Comparison of ENCODE assay signal across 9 cellular contexts in the genomic region with DNA sequence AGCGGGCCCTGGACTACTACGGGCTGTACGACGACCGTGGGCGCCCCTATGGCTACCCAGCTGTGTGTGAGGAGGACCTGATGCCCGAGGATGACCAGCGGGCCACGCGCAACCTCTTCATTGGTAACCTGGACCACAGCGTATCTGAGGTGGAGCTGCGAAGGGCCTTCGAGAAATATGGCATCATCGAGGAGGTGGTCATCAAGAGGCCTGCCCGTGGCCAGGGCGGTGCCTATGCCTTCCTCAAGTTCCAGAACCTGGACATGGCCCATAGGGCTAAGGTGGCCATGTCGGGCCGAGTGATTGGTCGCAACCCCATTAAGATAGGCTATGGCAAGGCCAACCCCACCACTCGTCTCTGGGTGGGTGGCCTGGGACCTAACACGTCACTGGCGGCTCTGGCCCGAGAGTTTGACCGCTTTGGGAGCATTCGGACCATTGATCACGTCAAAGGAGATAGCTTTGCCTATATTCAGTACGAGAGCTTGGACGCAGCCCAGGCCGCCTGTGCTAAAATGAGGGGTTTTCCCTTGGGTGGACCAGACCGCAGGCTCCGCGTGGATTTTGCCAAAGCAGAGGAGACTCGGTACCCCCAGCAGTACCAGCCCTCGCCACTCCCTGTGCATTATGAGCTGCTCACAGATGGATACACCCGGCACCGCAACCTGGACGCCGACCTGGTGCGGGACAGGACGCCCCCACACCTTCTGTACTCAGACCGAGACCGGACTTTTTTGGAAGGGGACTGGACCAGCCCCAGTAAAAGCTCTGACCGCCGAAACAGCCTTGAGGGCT. TPM values are rescaled to one million over a fixed set of nuclear protein-coding genes. Genes with fewer than 3 reads are reported as not detected.
A peak's percentile ranks its signal among the peaks of the same experiment; 100 is the strongest.
DNase-seq lines count a peak whose midpoint lies in the region; ATAC-seq and TF ChIP-seq lines count a peak whose summit lies in the region.
"Had no signal": no experiment of that assay in that cellular context is flagged by ENCODE, and none has a peak within 500 bp of the region (broad histone marks: within the 10 kb centered on the region; RNA-seq: fewer than 3 reads in every experiment).

No MANE protein-coding gene starts in this region.

- peak overlapping the region; percentile 93 for H3K27ac Mint-ChIP-seq in effector memory CD8-positive, alpha-beta T cell
- H3K27ac Mint-ChIP-seq in naive thymus-derived CD4-positive, alpha-beta T cell, result peak overlapping the region in 8 of 9 donors; percentile 12 to 87 (median 67)

- H3K36me3 Mint-ChIP-seq in effector memory CD8-positive, alpha-beta T cell (ENCODE audit: insufficient read depth), result peaks cover 81% of the 10 kb centered on the region
- H3K36me3 Mint-ChIP-seq in naive thymus-derived CD4-positive, alpha-beta T cell, result peaks cover 6 to 51% (median 27%) of the 10 kb centered on the region in 5 donors

- no peak for TF ChIP-seq POLR2A in NB4 (IDR thresholded peaks at IDR 0.05; ENCODE audit: extremely low read depth, insufficient read length)

- peaks cover 7 to 69% (median 35%) of the 10 kb centered on the region in 3 experiments for H3K36me3 ChIP-seq in naive thymus-derived CD4-positive, alpha-beta T cell (ENCODE audit: control insufficient read depth in 2 of 3, insufficient read depth in 3 of 3, low read length in 3 of 3)

- intact Hi-C loops in naive thymus-derived CD4-positive, alpha-beta T cell (cut with micrococcal nuclease), result loop anchor here in 1 of 2 donors (5.0 kb wide), 1 partner anchor 665 kb away; the partner anchor contains the start of gene DUSP7

- peaks cover 41 to 54% of the 10 kb centered on the region in 2 donors for H3K4me1 Mint-ChIP-seq in effector memory CD8-positive, alpha-beta T cell (ENCODE audit: low read depth in 2 of 2)
- peaks cover 34 to 79% (median 71%) of the 10 kb centered on the region in 7 donors for H3K4me1 Mint-ChIP-seq in naive thymus-derived CD4-positive, alpha-beta T cell

- no peaks in the 10 kb centered on the region for H3K9me3 ChIP-seq in naive thymus-derived CD4-positive, alpha-beta T cell (ENCODE audit: control insufficient read depth in 2 of 3, low read length in 3 of 3)

- H3K27ac ChIP-seq in naive thymus-derived CD4-positive, alpha-beta T cell (ENCODE audit: low read depth, low read length), result peak overlapping the region; percentile 90

- ATAC-seq in effector memory CD8-positive, alpha-beta T cell (replicated peaks), result no peak
- no peak for ATAC-seq in naive thymus-derived CD4-positive, alpha-beta T cell
- ATAC-seq in HG02642 (IDR thresholded peaks at IDR 0.05; ENCODE audit: poor library complexity, unreplicated experiment) (no peak), HG02870 (IDR thresholded peaks at IDR 0.05; ENCODE audit: unreplicated experiment) (no peak), GM19351 (IDR thresholded peaks at IDR 0.05; ENCODE audit: unreplicated experiment) (no peak)

- no peak for TF ChIP-seq CTCF in AG10803 (conservative IDR thresholded peaks at IDR 0.05; ENCODE audit: low read length)
- TF ChIP-seq CTCF in NB4 (IDR thresholded peaks at IDR 0.05; ENCODE audit: low read depth, low read length), result no peak
- no peak for TF ChIP-seq CTCF in GM10248 (IDR thresholded peaks at IDR 0.05; ENCODE audit: control extremely low read depth, extremely low read depth, low read depth, missing control alignments)

- H3K27me3 ChIP-seq in naive thymus-derived CD4-positive, alpha-beta T cell (ENCODE audit: control insufficient read depth in 2 of 2, insufficient read depth in 2 of 2, low read length in 2 of 2), result no peaks in the 10 kb centered on the region

- no peaks in the 10 kb centered on the region for H3K27me3 Mint-ChIP-seq in effector memory CD8-positive, alpha-beta T cell
- no peaks in the 10 kb centered on the region for H3K27me3 Mint-ChIP-seq in naive thymus-derived CD4-positive, alpha-beta T cell

- POLR2A ChIA-PET in naive thymus-derived CD4-positive, alpha-beta T cell (lab: Charles Lee), result interaction anchor here (0.7 to 4.6 kb wide), 6 partner anchors 8 to 368 kb away, joined by 3 to 25 read pairs (median 4); partner anchors contain the start of gene MANF
- POLR2A ChIA-PET in GM10248 (lab: Yijun Ruan, JAX), result interaction anchor here (0.5 kb wide), 1 partner anchor 271 kb away, joined by 4 read pairs; no protein-coding TSS in a partner anchor

- H3K4me3 ChIP-seq in AG10803 (ENCODE audit: low read length), result peak overlapping the region; percentile 72
- peak overlapping the region; percentile 71 for H3K4me3 ChIP-seq in NB4 (ENCODE audit: low read depth, low read length)
- peak overlapping the region; percentile 38 for H3K4me3 ChIP-seq in naive thymus-derived CD4-positive, alpha-beta T cell (ENCODE audit: low read length)

- peak overlapping the region; percentile 79 to 84 for H3K4me3 Mint-ChIP-seq in effector memory CD8-positive, alpha-beta T cell
- H3K4me3 Mint-ChIP-seq in naive thymus-derived CD4-positive, alpha-beta T cell, result peak overlapping the region; percentile 53 to 89 (median 80)

- no peak for DNase-seq in AG10803 (ENCODE audit: low read depth)
- no peak for DNase-seq in NB4 (ENCODE audit: low read depth)
- no peak for DNase-seq in effector memory CD8-positive, alpha-beta T cell
- no peak for DNase-seq in naive thymus-derived CD4-positive, alpha-beta T cell
- no peak for DNase-seq in GM10248 (ENCODE audit: extremely low spot score)
- DNase-seq: NCI-H748 treated with DMSO at 0.1 percent for 48 hours had no signal

- no peaks in the 10 kb centered on the region for H3K9me3 Mint-ChIP-seq in effector memory CD8-positive, alpha-beta T cell
- H3K9me3 Mint-ChIP-seq in naive thymus-derived CD4-positive, alpha-beta T cell, result peaks cover 0 to 8% (median 0%) of the 10 kb centered on the region in 11 donors

- H3K4me1 ChIP-seq in naive thymus-derived CD4-positive, alpha-beta T cell (ENCODE audit: control insufficient read depth in 2 of 2, insufficient read depth in 2 of 2, low read length in 2 of 2), result peaks cover 37 to 50% of the 10 kb centered on the region in 2 donors

- CTCF ChIA-PET in naive thymus-derived CD4-positive, alpha-beta T cell (lab: Charles Lee), result interaction anchor here (0.9 kb wide), 1 partner anchor 15 kb away, joined by 3 read pairs; no protein-coding TSS in a partner anchor
- CTCF ChIA-PET in GM10248 (lab: Yijun Ruan, JAX), result interaction anchor here (0.9 to 1.7 kb wide), 5 partner anchors 13 to 300 kb away, joined by 3 to 8 read pairs (median 3); no protein-coding TSS in a partner anchor

RNA-seq across cellular contexts. Expression of gene RBM15B, which starts 1.4 kb away (rescaled TPM):
- 10 to 100 TPM; 29.9 to 40.6 (median 31.3) TPM for total RNA-seq in naive thymus-derived CD4-positive, alpha-beta T cell
- polyA plus RNA-seq in naive thymus-derived CD4-positive, alpha-beta T cell, result 10 to 100 TPM; 12.8 to 22.8 TPM

RNA-seq across cellular contexts. Expression of gene MANF, which starts 7.4 kb away (rescaled TPM):
- total RNA-seq in naive thymus-derived CD4-positive, alpha-beta T cell, result 100 to 1,000 TPM in 1 of 5 experiments, 10 to 100 TPM in 4; 28.2 to 182 (median 68.0) TPM
- 10 to 100 TPM; 40.9 to 48.4 TPM for polyA plus RNA-seq in naive thymus-derived CD4-positive, alpha-beta T cell
